8 cellular contexts compared by ENCODE assay signal in genomic region chr19:10872551-10873107, GRCh38. TPM values are rescaled to one million over a fixed set of nuclear protein-coding genes. Genes with fewer than 3 reads are reported as not detected.
A peak's percentile ranks its signal among the peaks of the same experiment; 100 is the strongest.
DNase-seq lines count a peak whose midpoint lies in the region; ATAC-seq and TF ChIP-seq lines count a peak whose summit lies in the region.

No MANE protein-coding gene starts in this region.

- H3K9ac ChIP-seq in rectal smooth muscle tissue (ENCODE audit: low read length) = peak overlapping the region; percentile 90

- DNase-seq in GM06990 (ENCODE audit: extremely low read depth, insufficient read length) = no peak
- DNase-seq in SJSA1 (ENCODE audit: low read depth in 1 of 2, low spot score in 2 of 2) = no peak
- no peak for DNase-seq in epithelial cell of prostate (ENCODE audit: low read depth, low spot score)
- no peak for DNase-seq in nucleus accumbens (lab: John Stamatoyannopoulos, UW)
- DNase-seq in HEK293T (ENCODE audit: extremely low spot score) = no peak
- DNase-seq in NOMO-1 (lab: John Stamatoyannopoulos, UW; ENCODE audit: unreplicated experiment in 2 of 2) = no peak

- H3K27ac ChIP-seq in SJSA1 = no peak overlapping the region
- H3K27ac ChIP-seq in epithelial cell of prostate = peak overlapping the region; percentile 54
- peak overlapping the region; percentile 66 for H3K27ac ChIP-seq in rectal smooth muscle tissue (ENCODE audit: low read depth, low read length)

- POLR2A ChIA-PET in HEK293T (lab: Yijun Ruan, JAX) = interaction anchor here (0.6 to 4.8 kb wide), 6 partner anchors 8 to 228 kb away, joined by 3 to 20 read pairs (median 4); partner anchors contain the start of genes DNM2 and TMED1

- H3K4me1 ChIP-seq in SJSA1 (replicated peaks) (peaks cover 16% of the 10 kb centered on the region), rectal smooth muscle tissue (ENCODE audit: control insufficient read depth, insufficient read depth, low read length) (no peaks in the 10 kb centered on the region)

- H3K27me3 ChIP-seq in GM06990 (replicated peaks; ENCODE audit: control insufficient read depth, insufficient read depth, low read length) (no peaks in the 10 kb centered on the region), SJSA1 (replicated peaks) (no peaks in the 10 kb centered on the region), rectal smooth muscle tissue (ENCODE audit: control insufficient read depth, insufficient read depth, low read length) (no peaks in the 10 kb centered on the region)

- CTCF ChIA-PET in HEK293T (lab: Yijun Ruan, JAX) = interaction anchor here (0.6 to 1.6 kb wide), 8 partner anchors 8 to 262 kb away, joined by 3 to 8 read pairs (median 3); no protein-coding TSS in a partner anchor

- ATAC-seq in HG02840 (IDR thresholded peaks at IDR 0.05; ENCODE audit: low FRiP score, unreplicated experiment) = no peak

- H3K9me3 ChIP-seq in SJSA1 (replicated peaks) = no peaks in the 10 kb centered on the region

- no peak for TF ChIP-seq CTCF in GM06990 (IDR thresholded peaks at IDR 0.05; ENCODE audit: insufficient read depth, low read length, poor library complexity, severe bottlenecking)

- H3K4me3 ChIP-seq in GM06990 (replicated peaks; ENCODE audit: low read depth, low read length) (peak overlapping the region; percentile 91), SJSA1 (peak overlapping the region; percentile 93), rectal smooth muscle tissue (ENCODE audit: low read length) (peak overlapping the region; percentile 86)

- H3K36me3 ChIP-seq in GM06990 (ENCODE audit: control insufficient read depth, insufficient read depth, low read length) (no peaks in the 10 kb centered on the region; the same call in none of the 2 replicates), SJSA1 (peaks cover 6% of the 10 kb centered on the region; the same call in 1 of the 2 replicates), rectal smooth muscle tissue (ENCODE audit: control insufficient read depth, insufficient read depth, low read length) (no peaks in the 10 kb centered on the region)

TF ChIP-seq in HEK293T, 16 proteins besides CTCF, POLR2A, EP300 and RAD21:
- TF ChIP-seq SP1 (IDR thresholded peaks at IDR 0.05) = no peak
- no peak for TF ChIP-seq FOXM1 (IDR thresholded peaks at IDR 0.05; ENCODE audit: borderline replicate concordance)
- TF ChIP-seq ARNT (IDR thresholded peaks at IDR 0.05) = no peak
- TF ChIP-seq L3MBTL2 (conservative IDR thresholded peaks at IDR 0.05) = no peak
- TF ChIP-seq FOXK2 (IDR thresholded peaks at IDR 0.05) = no peak
- no peak for TF ChIP-seq CTBP1 (IDR thresholded peaks at IDR 0.05; ENCODE audit: borderline replicate concordance)
- TF ChIP-seq HDGF (IDR thresholded peaks at IDR 0.05; ENCODE audit: borderline replicate concordance) = no peak
- TF ChIP-seq SUZ12 (IDR thresholded peaks at IDR 0.05) = no peak
- no peak for TF ChIP-seq LEF1 (IDR thresholded peaks at IDR 0.05; ENCODE audit: borderline replicate concordance)
- TF ChIP-seq TARDBP (IDR thresholded peaks at IDR 0.05) = no peak
- TF ChIP-seq NFRKB (IDR thresholded peaks at IDR 0.05) = no peak
- no peak for TF ChIP-seq FOXA1 (IDR thresholded peaks at IDR 0.05)
- TF ChIP-seq ELF4 (IDR thresholded peaks at IDR 0.05) = no peak
- TF ChIP-seq ZNF384 (IDR thresholded peaks at IDR 0.05) = no peak
- TF ChIP-seq BHLHE40 (IDR thresholded peaks at IDR 0.05; ENCODE audit: borderline replicate concordance) = no peak
- TF ChIP-seq, protein P1, sequence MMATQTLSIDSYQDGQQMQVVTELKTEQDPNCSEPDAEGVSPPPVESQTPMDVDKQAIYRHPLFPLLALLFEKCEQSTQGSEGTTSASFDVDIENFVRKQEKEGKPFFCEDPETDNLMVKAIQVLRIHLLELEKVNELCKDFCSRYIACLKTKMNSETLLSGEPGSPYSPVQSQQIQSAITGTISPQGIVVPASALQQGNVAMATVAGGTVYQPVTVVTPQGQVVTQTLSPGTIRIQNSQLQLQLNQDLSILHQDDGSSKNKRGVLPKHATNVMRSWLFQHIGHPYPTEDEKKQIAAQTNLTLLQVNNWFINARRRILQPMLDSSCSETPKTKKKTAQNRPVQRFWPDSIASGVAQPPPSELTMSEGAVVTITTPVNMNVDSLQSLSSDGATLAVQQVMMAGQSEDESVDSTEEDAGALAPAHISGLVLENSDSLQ (IDR thresholded peaks at IDR 0.05) = no peak

RNA-seq across cellular contexts. Expression of gene CARM1, which starts 1.3 kb away (rescaled TPM):
- total RNA-seq in SJSA1 (2014; rRNA removed; shearing (Covaris generic)) = 7.5 and 24.2 TPM in 2 replicates

RNA-seq across cellular contexts. Expression of gene C19orf38, which starts 24.4 kb away (rescaled TPM):
- total RNA-seq in SJSA1 (2014; rRNA removed; shearing (Covaris generic)) = not detected in 2 replicates

RNA-seq across cellular contexts. Expression of gene TMED1, which starts 36.6 kb away (rescaled TPM):
- 78.8 and 101 TPM in 2 replicates for total RNA-seq in SJSA1 (2014; rRNA removed; shearing (Covaris generic))

RNA-seq across cellular contexts. Expression of gene YIPF2, which starts 55.8 kb away (rescaled TPM):
- total RNA-seq in SJSA1 (2014; rRNA removed; shearing (Covaris generic)) = 53.4 and 76.2 TPM in 2 replicates

RNA-seq across cellular contexts. Expression of gene TIMM29, which starts 56.0 kb away (rescaled TPM):
- 53.5 and 58.6 TPM in 2 replicates for total RNA-seq in SJSA1 (2014; rRNA removed; shearing (Covaris generic))
